Comparison of ENCODE assay signal across 8 cellular contexts in genomic region chr13:94435604-94436226, GRCh38. TPM values are rescaled to one million over a fixed set of nuclear protein-coding genes. Genes with fewer than 3 reads are reported as not detected.
DNase-seq lines count a peak whose midpoint lies in the region; ATAC-seq, FAIRE-seq and TF ChIP-seq lines count a peak whose summit lies in the region.

No MANE protein-coding gene starts in this region.

- H3K9me2 ChIP-seq in Loucy (replicated peaks; ENCODE audit: low read depth, low read length), result no peaks in the 10 kb centered on the region

- no peak overlapping the region for H3K9ac ChIP-seq in Loucy (ENCODE audit: low read depth, low read length, poor library complexity, severe bottlenecking)
- no peak overlapping the region for H3K9ac ChIP-seq in endothelial cell of umbilical vein (replicated peaks; ENCODE audit: extremely low read depth, insufficient read depth, low read length)

- no peak overlapping the region for H3K27ac Mint-ChIP-seq in naive B cell

- H3K4me3 ChIP-seq in Loucy (ENCODE audit: low read length, poor library complexity, severe bottlenecking) (no peak overlapping the region), endothelial cell of umbilical vein (replicated peaks in 1 of 3; ENCODE audit: insufficient read depth in 1 of 3, low read depth in 1 of 3, low read length in 3 of 3) (no peak overlapping the region)

- H3K27me3 Mint-ChIP-seq in naive B cell, result peaks cover 6 to 10% (median 9%) of the 10 kb centered on the region in 3 donors

- CTCF ChIA-PET in endothelial cell of umbilical vein (lab: Charles Lee), result interaction anchor here (0.7 to 12.2 kb wide), 24 partner anchors 8 to 1398 kb away, joined by 3 to 415 read pairs (median 4); partner anchors contain the start of genes GPR180 and TGDS

- H3K4me1 ChIP-seq in Loucy (ENCODE audit: insufficient read depth, low read length, poor library complexity, severe bottlenecking) (no peaks in the 10 kb centered on the region), endothelial cell of umbilical vein (ENCODE audit: control insufficient read depth, extremely low read depth, insufficient read depth, low read length) (no peaks in the 10 kb centered on the region)

- ATAC-seq in GM19463 (IDR thresholded peaks at IDR 0.05; ENCODE audit: unreplicated experiment) (peak; percentile 41), naive B cell (ENCODE audit: low read depth in 2 of 2) (peak; percentile 35 to 46), HG03045 (IDR thresholded peaks at IDR 0.05; ENCODE audit: unreplicated experiment) (no peak), GM21825 (IDR thresholded peaks at IDR 0.05; ENCODE audit: unreplicated experiment) (no peak)

- BruUV-seq in endothelial cell of umbilical vein (replicated peaks; lab: Mats Ljungman, UMichigan), result no TSS peak

- TF ChIP-seq POLR2A in endothelial cell of umbilical vein (IDR thresholded peaks at IDR 0.05; ENCODE audit: low read depth, low read length), result no peak

- peaks cover 11 to 17% (median 11%) of the 10 kb centered on the region in 3 donors for H3K4me1 Mint-ChIP-seq in naive B cell

- POLR2A ChIA-PET in endothelial cell of umbilical vein (lab: Charles Lee), result no interaction called here

- H3K9me1 ChIP-seq in endothelial cell of umbilical vein (replicated peaks; ENCODE audit: control insufficient read depth, extremely low read depth, insufficient read depth, low read length), result no peaks in the 10 kb centered on the region

- H3K36me3 Mint-ChIP-seq in naive B cell, result no peaks in the 10 kb centered on the region

- H4K20me1 ChIP-seq in Loucy (ENCODE audit: insufficient read depth, low read length, poor library complexity, severe bottlenecking), result no peaks in the 10 kb centered on the region
- no peaks in the 10 kb centered on the region for H4K20me1 ChIP-seq in endothelial cell of umbilical vein (replicated peaks; ENCODE audit: control insufficient read depth, extremely low read depth, insufficient read depth, low read length)

- H3K27me3 ChIP-seq in Loucy (ENCODE audit: insufficient read depth, low read length, poor library complexity, severe bottlenecking) (no peaks in the 10 kb centered on the region), endothelial cell of umbilical vein (ENCODE audit: control insufficient read depth in 2 of 2, insufficient read depth in 2 of 2, low read length in 2 of 2) (peaks cover 15 to 18% of the 10 kb centered on the region in 2 experiments)

- H3K9me3 Mint-ChIP-seq in naive B cell, result no peaks in the 10 kb centered on the region

- FAIRE-seq in endothelial cell of umbilical vein (lab: Jason Lieb, UNC), result peak; percentile 67

- H3K4me3 Mint-ChIP-seq in naive B cell, result no peak overlapping the region

- no peaks in the 10 kb centered on the region for H3F3A ChIP-seq in Loucy (ENCODE audit: low read depth)

- H2AFZ ChIP-seq in Loucy (ENCODE audit: low read length) (no peak overlapping the region), endothelial cell of umbilical vein (ENCODE audit: low read depth, low read length) (no peak overlapping the region)

- H3K9me3 ChIP-seq in Loucy (ENCODE audit: insufficient read depth, low read depth, low read length) (no peaks in the 10 kb centered on the region), endothelial cell of umbilical vein (replicated peaks; ENCODE audit: control insufficient read depth, insufficient read depth, low read length) (no peaks in the 10 kb centered on the region)

- H3K79me2 ChIP-seq in Loucy (ENCODE audit: insufficient read depth, low read length) (no peaks in the 10 kb centered on the region), endothelial cell of umbilical vein (ENCODE audit: control insufficient read depth, insufficient read depth, low read length) (no peaks in the 10 kb centered on the region)

- DNase-seq in DMS53 treated with DMSO at 0.1 percent for 48 hours (lab: John Stamatoyannopoulos, UW; ENCODE audit: unreplicated experiment), result peak; percentile 2
- peak; percentile 33 for DNase-seq in RPMI8226
- peak; percentile 43 for DNase-seq in endothelial cell of umbilical vein (ENCODE audit: low read depth, low spot score)
- peak; percentile 21 for DNase-seq in naive B cell

- intact Hi-C loops in endothelial cell of umbilical vein (cut with micrococcal nuclease), result loop anchor here (1.0 to 10.0 kb wide), 5 partner anchors 112 to 1399 kb away; no protein-coding TSS in a partner anchor

- dilution Hi-C loops in endothelial cell of umbilical vein (cut with MboI; ENCODE audit: extremely low pct_ligation_motif_present, low sequenced_read_pairs), result no loop called here

- no peak overlapping the region for H3K4me2 ChIP-seq in Loucy (ENCODE audit: low read depth, low read length, poor library complexity, severe bottlenecking)
- no peak overlapping the region for H3K4me2 ChIP-seq in endothelial cell of umbilical vein (ENCODE audit: insufficient read depth, low read length)

- peak; percentile 80 for TF ChIP-seq CTCF in Loucy (conservative IDR thresholded peaks at IDR 0.05; ENCODE audit: low read length)
- peak; percentile 27 to 35 for TF ChIP-seq CTCF in endothelial cell of umbilical vein (IDR thresholded peaks at IDR 0.05; ENCODE audit: extremely low read depth in 1 of 2, insufficient read depth in 1 of 2, low read depth in 1 of 2, low read length in 2 of 2)

- no peak overlapping the region for H3K27ac ChIP-seq in endothelial cell of umbilical vein (ENCODE audit: insufficient read depth, low read depth, low read length)

- no peaks in the 10 kb centered on the region for H3K36me3 ChIP-seq in Loucy (ENCODE audit: insufficient read depth, low read length)
- no peaks in the 10 kb centered on the region for H3K36me3 ChIP-seq in endothelial cell of umbilical vein (ENCODE audit: control insufficient read depth in 2 of 2, extremely low read depth in 1 of 2, insufficient read depth in 2 of 2, low read length in 2 of 2)

TF ChIP-seq in endothelial cell of umbilical vein, 7 proteins besides CTCF, POLR2A, EP300 and RAD21:
- TF ChIP-seq POLR2AphosphoS5 (IDR thresholded peaks at IDR 0.05; ENCODE audit: insufficient read depth, low read depth, low read length) (no peak), FOS (IDR thresholded peaks at IDR 0.05; ENCODE audit: borderline replicate concordance, insufficient read depth, low read length) (no peak), MYC (IDR thresholded peaks at IDR 0.05; ENCODE audit: low read depth, low read length) (no peak), GATA2 (IDR thresholded peaks at IDR 0.05; ENCODE audit: insufficient read depth, insufficient read length, low read depth, low read length) (no peak), EZH2 (IDR thresholded peaks at IDR 0.05; ENCODE audit: borderline replicate concordance, low read depth, low read length, severe bottlenecking) (no peak), JUN (IDR thresholded peaks at IDR 0.05; ENCODE audit: borderline replicate concordance, insufficient read depth, insufficient read length, low read depth) (no peak)
- TF ChIP-seq, protein P1, sequence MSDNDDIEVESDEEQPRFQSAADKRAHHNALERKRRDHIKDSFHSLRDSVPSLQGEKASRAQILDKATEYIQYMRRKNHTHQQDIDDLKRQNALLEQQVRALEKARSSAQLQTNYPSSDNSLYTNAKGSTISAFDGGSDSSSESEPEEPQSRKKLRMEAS (IDR thresholded peaks at IDR 0.05; ENCODE audit: insufficient read depth, insufficient read length), result no peak

RNA-seq across cellular contexts. Expression of gene DCT, which starts 43.8 kb away (rescaled TPM):
- total RNA-seq in endothelial cell of umbilical vein, result not detected in 2 replicates
- polyA plus RNA-seq in endothelial cell of umbilical vein, result not detected in 2 replicates
- polyA plus RNA-seq in endothelial cell of umbilical vein (2011; cell fraction: cytosol; rRNA removed), result not detected in 2 replicates
- polyA plus RNA-seq in endothelial cell of umbilical vein (2011; cell fraction: nucleus; rRNA removed), result not detected in 2 replicates
- not detected in 2 replicates for polyA plus RNA-seq in endothelial cell of umbilical vein (2012)
- polyA minus RNA-seq in endothelial cell of umbilical vein, result not detected in 2 replicates
- not detected for polyA minus RNA-seq in endothelial cell of umbilical vein (2011; cell fraction: cytosol; rRNA and poly(A)+ RNA removed)
- not detected in 2 replicates for polyA minus RNA-seq in endothelial cell of umbilical vein (2011; cell fraction: nucleus; rRNA and poly(A)+ RNA removed)
- not detected for polyA plus RNA-seq in naive B cell (ENCODE audit: low read depth in 6 of 6)

Comparison
In these comparisons a context has a peak if more than half of its experiments do, and no peak if none do; other contexts are left out.
1. ATAC-seq: peak in GM19463 (single experiment) and naive B cell (2 of 2); none in HG03045 (single experiment) and GM21825 (single experiment).
2. Peak in every context shown above with its lines, with median percentiles within 50 percentile points of each other: DNase-seq.